In genomic region chr2:45009928-45010705, GRCh38 we compare ENCODE assay signal across 8 cellular contexts. TPM values are rescaled to one million over a fixed set of nuclear protein-coding genes. Genes with fewer than 3 reads are reported as not detected.
DNase-seq lines count a peak whose midpoint lies in the region; ATAC-seq and TF ChIP-seq lines count a peak whose summit lies in the region.

No MANE protein-coding gene starts in this region.

- H3K36me3 Mint-ChIP-seq in MCF 10A (ENCODE audit: insufficient read depth, unreplicated experiment), result peaks cover 6% of the 10 kb centered on the region
- H3K36me3 Mint-ChIP-seq in activated CD4-positive, alpha-beta T cell treated with anti-CD3 and anti-CD28 coated beads for 36 hours (ENCODE audit: low read depth), result no peaks in the 10 kb centered on the region

- DNase-seq in COLO829 (ENCODE audit: low spot score) (peak; percentile 26), M059J (ENCODE audit: low read depth) (peak; percentile 74), MCF 10A (ENCODE audit: unreplicated experiment) (peak; percentile 80), islet precursor cell (peak; percentile 76), stromal cell of bone marrow (ENCODE audit: low read depth) (peak; percentile 94), CD1c-positive myeloid dendritic cell (ENCODE audit: extremely low spot score) (no peak), LoVo (ENCODE audit: low spot score) (no peak)
- no peak for DNase-seq in activated CD4-positive, alpha-beta T cell treated with anti-CD3 and anti-CD28 coated beads for 36 hours

- no TSS peak for BruUV-seq in MCF 10A (replicated peaks; lab: Mats Ljungman, UMichigan)

- CTCF ChIA-PET in MCF 10A (lab: Yijun Ruan, JAX), result interaction anchor here (0.6 kb wide), 2 partner anchors 297 to 461 kb away, joined by 3 read pairs; no protein-coding TSS in a partner anchor
- CTCF ChIA-PET in activated CD4-positive, alpha-beta T cell treated with anti-CD3 and anti-CD28 coated beads for 36 hours (lab: Charles Lee), result interaction anchor here (0.6 to 1.4 kb wide), 3 partner anchors 8 to 205 kb away, joined by 3 to 5 read pairs (median 3); no protein-coding TSS in a partner anchor

- no peak for ATAC-seq in activated CD4-positive, alpha-beta T cell treated with anti-CD3 and anti-CD28 coated beads for 36 hours

- no peaks in the 10 kb centered on the region for H3K9me3 Mint-ChIP-seq in MCF 10A (ENCODE audit: unreplicated experiment)
- no peaks in the 10 kb centered on the region for H3K9me3 Mint-ChIP-seq in activated CD4-positive, alpha-beta T cell treated with anti-CD3 and anti-CD28 coated beads for 36 hours (ENCODE audit: low read depth)

- no peaks in the 10 kb centered on the region for H3K27me3 Mint-ChIP-seq in MCF 10A (ENCODE audit: insufficient read depth, unreplicated experiment)
- H3K27me3 Mint-ChIP-seq in activated CD4-positive, alpha-beta T cell treated with anti-CD3 and anti-CD28 coated beads for 36 hours, result peaks cover 72% of the 10 kb centered on the region

- POLR2A ChIA-PET in MCF 10A (lab: Yijun Ruan, JAX), result interaction anchor here (0.5 to 1.3 kb wide), 7 partner anchors 17 to 601 kb away, joined by 3 to 11 read pairs (median 4); partner anchors contain the start of gene SRBD1
- POLR2A ChIA-PET in activated CD4-positive, alpha-beta T cell treated with anti-CD3 and anti-CD28 coated beads for 36 hours (lab: Charles Lee), result interaction anchor here (0.7 kb wide), 1 partner anchor 15 kb away, joined by 4 read pairs; no protein-coding TSS in a partner anchor

- H3K27ac Mint-ChIP-seq in MCF 10A (ENCODE audit: low read depth, unreplicated experiment), result peak overlapping the region; percentile 40
- no peak overlapping the region for H3K27ac Mint-ChIP-seq in activated CD4-positive, alpha-beta T cell treated with anti-CD3 and anti-CD28 coated beads for 36 hours

- TF ChIP-seq CTCF in MCF 10A (IDR thresholded peaks at IDR 0.05; ENCODE audit: unreplicated experiment), result no peak

- H3K4me1 Mint-ChIP-seq in MCF 10A (ENCODE audit: insufficient read depth, unreplicated experiment), result peaks cover 7% of the 10 kb centered on the region
- peaks cover 20% of the 10 kb centered on the region for H3K4me1 Mint-ChIP-seq in activated CD4-positive, alpha-beta T cell treated with anti-CD3 and anti-CD28 coated beads for 36 hours

- peak overlapping the region; percentile 89 for H3K4me3 Mint-ChIP-seq in MCF 10A (ENCODE audit: unreplicated experiment)
- H3K4me3 Mint-ChIP-seq in activated CD4-positive, alpha-beta T cell treated with anti-CD3 and anti-CD28 coated beads for 36 hours, result no peak overlapping the region

- intact Hi-C loops in MCF 10A (cut with micrococcal nuclease), result loop anchor here (5.0 kb wide), 1 partner anchor 157 kb away; no protein-coding TSS in a partner anchor
- intact Hi-C loops in activated CD4-positive, alpha-beta T cell treated with anti-CD3 and anti-CD28 coated beads for 36 hours (cut with DNase I, micrococcal nuclease), result loop anchor here (5.0 to 10.0 kb wide), 5 partner anchors 68 to 203 kb away; partner anchors contain the start of gene SIX3 (in 1 of the 2)

RNA-seq across cellular contexts. Expression of gene SIX2, which starts 0.9 kb away (rescaled TPM):
- total RNA-seq in M059J (2014; rRNA removed; shearing (Covaris generic)), result 0.37 TPM in 1 of 2 replicates, not detected in the other
- 0.96 and 1.2 TPM in 2 replicates for total RNA-seq in MCF 10A (2022)
- total RNA-seq in activated CD4-positive, alpha-beta T cell treated with anti-CD3 and anti-CD28 coated beads for 36 hours, result not detected

Comparison
In these comparisons a context has a peak if more than half of its experiments do, and no peak if none do; other contexts are left out.
1. DNase-seq: peak in COLO829 (single experiment), M059J (single experiment), MCF 10A (single experiment), islet precursor cell (single experiment) and stromal cell of bone marrow (single experiment); none in CD1c-positive myeloid dendritic cell (single experiment), activated CD4-positive, alpha-beta T cell treated with anti-CD3 and anti-CD28 coated beads for 36 hours (single experiment) and LoVo (single experiment).